ENCODE assay signal across 13 cellular contexts in the genomic region with DNA sequence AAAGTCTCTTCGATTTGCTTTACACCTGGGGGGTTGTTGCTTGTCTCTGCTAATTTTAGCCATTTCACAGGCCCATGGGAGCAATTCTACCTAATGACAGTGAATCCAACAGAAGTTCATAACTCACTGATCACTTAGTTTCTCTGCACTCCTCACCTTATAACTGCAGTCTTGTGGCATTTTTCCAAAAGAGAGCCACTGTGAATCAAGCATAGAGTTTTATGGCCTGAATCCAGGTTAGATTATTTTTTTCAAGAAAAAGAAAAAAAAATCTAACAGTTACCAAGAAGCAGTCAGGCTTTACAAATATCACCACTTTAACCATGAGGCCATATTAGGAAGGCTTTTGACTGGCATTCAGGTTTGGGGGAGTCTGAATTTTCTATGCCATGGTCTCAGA. TPM values are rescaled to one million over a fixed set of nuclear protein-coding genes. Genes with fewer than 3 reads are reported as not detected.
DNase-seq lines count a peak whose midpoint lies in the region; ATAC-seq and TF ChIP-seq lines count a peak whose summit lies in the region.
"Had no signal": no experiment of that assay in that cellular context is flagged by ENCODE, and none has a peak within 500 bp of the region (broad histone marks: within the 10 kb centered on the region; RNA-seq: fewer than 3 reads in every experiment).

No MANE protein-coding gene starts in this region.

- no peak for TF ChIP-seq EP300 in SK-N-SH (IDR thresholded peaks at IDR 0.05; ENCODE audit: borderline replicate concordance in 1 of 2, low read depth in 1 of 2, low read length in 1 of 2)

- peak overlapping the region; percentile 94 for H3K27ac Mint-ChIP-seq in activated naive CD8-positive, alpha-beta T cell treated with anti-CD3 and anti-CD28 coated beads, Interleukin-2, amount 50 U/mL, for 24 hours

- WGBS in SK-N-SH (ENCODE audit: low lambda C conversion rate) = 68% methylated on average over 1 of the region's 1 CpG

- no peaks in the 10 kb centered on the region for H3K9me3 ChIP-seq in SK-N-SH
- H3K9me3 ChIP-seq: tibial nerve had no signal

- H3K4me3 Mint-ChIP-seq in activated naive CD8-positive, alpha-beta T cell treated with anti-CD3 and anti-CD28 coated beads, Interleukin-2, amount 50 U/mL, for 24 hours = peak overlapping the region; percentile 88

- H3K36me3 ChIP-seq in SK-N-SH (replicated peaks in 1 of 2; ENCODE audit: control insufficient read depth in 1 of 2, insufficient read depth in 2 of 2, low read length in 1 of 2) = no peaks in the 10 kb centered on the region
- H3K36me3 ChIP-seq: tibial nerve had no signal

- H3K9me3 Mint-ChIP-seq in activated naive CD8-positive, alpha-beta T cell treated with anti-CD3 and anti-CD28 coated beads, Interleukin-2, amount 50 U/mL, for 24 hours = peaks cover 4% of the 10 kb centered on the region

- H2AFZ ChIP-seq in SK-N-SH (ENCODE audit: low read depth) = no peak overlapping the region
- H2AFZ ChIP-seq: hepatocyte had no signal

- H3K4me3 ChIP-seq in SK-N-SH (ENCODE audit: low read depth in 2 of 2, low read length in 1 of 2) = no peak overlapping the region
- H3K4me3 ChIP-seq: hepatocyte, tibial nerve had no signal

- DNase-seq in SK-N-SH (no peak), NCI-H69 (lab: John Stamatoyannopoulos, UW) (peak; percentile 60), renal cortical epithelial cell (ENCODE audit: low read depth) (peak; percentile 67), NCI-H1436 treated with DMSO at 0.1 percent for 48 hours (lab: John Stamatoyannopoulos, UW) (no peak), DMS 273 (lab: John Stamatoyannopoulos, UW; ENCODE audit: unreplicated experiment) (no peak)
- no peak for DNase-seq in activated naive CD8-positive, alpha-beta T cell treated with anti-CD3 and anti-CD28 coated beads, Interleukin-2, amount 50 U/mL, for 24 hours
- DNase-seq: MM.1S, Right ventricle myocardium superior had no signal

- POLR2A ChIA-PET in SK-N-SH (lab: Yijun Ruan, JAX) = no interaction called here

- peaks cover 0 to 49% of the 10 kb centered on the region in 2 experiments; a peak in 3 of 4 replicates for H3K4me1 ChIP-seq in SK-N-SH (ENCODE audit: control insufficient read depth in 1 of 2, insufficient read depth in 2 of 2, low read depth in 1 of 2, low read length in 1 of 2)

- H3F3A ChIP-seq in SK-N-SH (replicated peaks; ENCODE audit: insufficient read depth) = peaks cover 18% of the 10 kb centered on the region

- no peaks in the 10 kb centered on the region for H3K9me2 ChIP-seq in SK-N-SH

- no peak for TF ChIP-seq CTCF in SK-N-SH (IDR thresholded peaks at IDR 0.05)

- no peak for TF ChIP-seq RAD21 in SK-N-SH (IDR thresholded peaks at IDR 0.05; ENCODE audit: low read length)

- no peak overlapping the region for H3K9ac ChIP-seq in SK-N-SH

- H3K79me2 ChIP-seq in SK-N-SH (ENCODE audit: insufficient read depth) = peaks cover 6% of the 10 kb centered on the region; the same call in 1 of the 2 replicates
- H3K79me2 ChIP-seq: hepatocyte had no signal

- 0 out of 4 replicates have a peak overlapping the region, but pooled peaks of 1 of the 2 experiments have one; percentile 87 for H3K27ac ChIP-seq in SK-N-SH (ENCODE audit: low read depth in 2 of 2, low read length in 1 of 2)
- H3K27ac ChIP-seq: hepatocyte had no signal

- peaks cover 64% of the 10 kb centered on the region for H3K36me3 Mint-ChIP-seq in activated naive CD8-positive, alpha-beta T cell treated with anti-CD3 and anti-CD28 coated beads, Interleukin-2, amount 50 U/mL, for 24 hours (ENCODE audit: low read depth)

- peaks cover 81% of the 10 kb centered on the region for H3K4me1 Mint-ChIP-seq in activated naive CD8-positive, alpha-beta T cell treated with anti-CD3 and anti-CD28 coated beads, Interleukin-2, amount 50 U/mL, for 24 hours

- H3K4me2 ChIP-seq in SK-N-SH = no peak overlapping the region
- H3K4me2 ChIP-seq: hepatocyte had no signal

- H4K20me1 ChIP-seq in SK-N-SH (ENCODE audit: insufficient read depth) = no peaks in the 10 kb centered on the region

- H3K27me3 Mint-ChIP-seq in activated naive CD8-positive, alpha-beta T cell treated with anti-CD3 and anti-CD28 coated beads, Interleukin-2, amount 50 U/mL, for 24 hours = no peaks in the 10 kb centered on the region

- CTCF ChIA-PET in SK-N-SH (lab: Yijun Ruan, JAX) = no interaction called here

- ATAC-seq in SK-N-SH treated with all-trans-retinoic acid at 6 μM for 48 hours = no peak
- no peak for ATAC-seq in activated naive CD8-positive, alpha-beta T cell treated with anti-CD3 and anti-CD28 coated beads, Interleukin-2, amount 50 U/mL, for 24 hours
- ATAC-seq in HG03521 (IDR thresholded peaks at IDR 0.05; ENCODE audit: unreplicated experiment) = no peak
- ATAC-seq: left lobe of liver had no signal

- no peaks in the 10 kb centered on the region for H3K27me3 ChIP-seq in SK-N-SH (ENCODE audit: insufficient read depth)
- H3K27me3 ChIP-seq: hepatocyte, tibial nerve had no signal

TF ChIP-seq in SK-N-SH, 30 proteins besides CTCF, POLR2A, EP300 and RAD21:
- TF ChIP-seq FOXM1 (IDR thresholded peaks at IDR 0.05; ENCODE audit: low read depth) (no peak), NFIC (IDR thresholded peaks at IDR 0.05; ENCODE audit: borderline replicate concordance) (peak; percentile 13; the same call in 1 of the 2 replicates)

TF ChIP-seq in SK-N-SH treated with all-trans-retinoic acid at 6 μM for 48 hours, 23 proteins besides CTCF, POLR2A, EP300 and RAD21:
- TF ChIP-seq BACH2 (CRISPR knock-in tag; IDR thresholded peaks at IDR 0.05; ENCODE audit: borderline replicate concordance) = no peak
- TF ChIP-seq OSR1 (CRISPR knock-in tag; IDR thresholded peaks at IDR 0.05) = no peak
- TF ChIP-seq ZNF70 (CRISPR knock-in tag; IDR thresholded peaks at IDR 0.05) = no peak
- TF ChIP-seq CSRNP3 (CRISPR knock-in tag; IDR thresholded peaks at IDR 0.05) = no peak
- TF ChIP-seq ZFP3 (CRISPR knock-in tag; IDR thresholded peaks at IDR 0.05) = no peak
- no peak for TF ChIP-seq ISL1 (CRISPR knock-in tag; IDR thresholded peaks at IDR 0.05)
- no peak for TF ChIP-seq PATZ1 (CRISPR knock-in tag; IDR thresholded peaks at IDR 0.05; ENCODE audit: borderline replicate concordance)
- TF ChIP-seq CREB5 (CRISPR knock-in tag; IDR thresholded peaks at IDR 0.05; ENCODE audit: low read depth) = no peak
- TF ChIP-seq ESRRG (CRISPR knock-in tag; IDR thresholded peaks at IDR 0.05) = no peak
- TF ChIP-seq ZFP30 (CRISPR knock-in tag; IDR thresholded peaks at IDR 0.05) = no peak
- TF ChIP-seq ZC3H10 (CRISPR knock-in tag; IDR thresholded peaks at IDR 0.05) = no peak

RNA-seq across cellular contexts. Expression of gene IL7R, which starts 1.5 kb away (rescaled TPM):
- polyA plus RNA-seq in SK-N-SH (2012; rRNA removed) = 3.0 and 4.5 TPM in 2 replicates
- polyA plus RNA-seq in SK-N-SH (2012; cell fraction: cytosol; rRNA removed) = 3.8 and 3.9 TPM in 2 replicates
- 3.3 and 4.0 TPM in 2 replicates for polyA plus RNA-seq in SK-N-SH (2012; cell fraction: nucleus; rRNA removed)
- 0.05 and 4.9 TPM in 2 replicates for total RNA-seq in renal cortical epithelial cell

Comparison
In these comparisons a context has a peak if more than half of its experiments do, and no peak if none do; other contexts are left out.
1. DNase-seq: peak in NCI-H69 (single experiment) and renal cortical epithelial cell (single experiment); none in SK-N-SH (single experiment), activated naive CD8-positive, alpha-beta T cell treated with anti-CD3 and anti-CD28 coated beads, Interleukin-2, amount 50 U/mL, for 24 hours (single experiment), NCI-H1436 treated with DMSO at 0.1 percent for 48 hours (single experiment) and DMS 273 (single experiment).